ENCODE assay signal across 1 cellular context in the genomic region with DNA sequence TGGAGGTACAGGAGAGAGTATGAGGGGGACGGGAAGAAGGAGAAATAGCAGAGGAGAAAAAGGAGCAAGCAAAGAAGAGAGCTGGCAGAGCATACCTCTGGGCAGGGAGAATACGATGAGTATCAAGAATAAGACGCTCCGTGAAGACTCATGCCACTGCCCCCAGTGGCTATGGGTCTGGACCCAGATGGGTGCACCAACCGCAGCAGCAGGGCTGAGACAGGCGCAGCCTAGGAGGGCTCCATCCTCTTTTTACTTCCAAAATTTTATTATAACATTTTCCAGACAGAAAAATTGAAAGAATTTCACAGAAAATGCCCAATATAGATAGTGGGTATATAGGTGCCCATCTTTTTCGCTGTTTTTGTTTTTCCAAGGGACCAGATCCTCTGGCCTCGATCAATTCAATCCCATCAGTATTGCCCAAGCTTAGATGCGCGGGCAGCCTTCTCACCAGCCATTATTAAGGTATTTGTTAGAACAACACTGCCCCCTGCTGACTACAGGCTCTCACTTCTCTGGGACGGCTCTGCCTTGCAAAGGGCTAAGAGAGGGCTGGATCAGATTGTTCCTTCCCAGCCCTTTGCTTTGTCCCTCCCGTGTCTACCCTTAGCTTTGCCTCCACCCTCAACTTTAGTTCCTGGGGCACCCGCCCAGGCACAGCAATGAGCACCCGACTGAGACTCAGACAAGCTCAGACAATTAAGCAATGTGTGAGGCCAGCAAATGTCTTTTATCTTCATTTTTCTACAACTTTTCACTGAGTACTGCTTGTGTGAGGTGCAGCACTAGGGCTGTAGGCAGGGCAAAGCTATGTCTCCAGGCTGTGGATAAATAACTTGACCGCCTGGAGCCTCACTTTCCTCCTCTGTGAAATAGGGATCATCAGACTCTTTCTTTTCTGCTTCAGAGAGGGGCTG.
TF ChIP-seq lines count a peak whose summit lies in the region.

No MANE protein-coding gene starts in this region.

TF ChIP-seq in GM12878, 131 proteins besides CTCF, POLR2A, EP300 and RAD21 (continued from another document):
- TF ChIP-seq, protein P1, sequence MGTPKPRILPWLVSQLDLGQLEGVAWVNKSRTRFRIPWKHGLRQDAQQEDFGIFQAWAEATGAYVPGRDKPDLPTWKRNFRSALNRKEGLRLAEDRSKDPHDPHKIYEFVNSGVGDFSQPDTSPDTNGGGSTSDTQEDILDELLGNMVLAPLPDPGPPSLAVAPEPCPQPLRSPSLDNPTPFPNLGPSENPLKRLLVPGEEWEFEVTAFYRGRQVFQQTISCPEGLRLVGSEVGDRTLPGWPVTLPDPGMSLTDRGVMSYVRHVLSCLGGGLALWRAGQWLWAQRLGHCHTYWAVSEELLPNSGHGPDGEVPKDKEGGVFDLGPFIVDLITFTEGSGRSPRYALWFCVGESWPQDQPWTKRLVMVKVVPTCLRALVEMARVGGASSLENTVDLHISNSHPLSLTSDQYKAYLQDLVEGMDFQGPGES (IDR thresholded peaks at IDR 0.05), result no peak
- TF ChIP-seq, protein P2, sequence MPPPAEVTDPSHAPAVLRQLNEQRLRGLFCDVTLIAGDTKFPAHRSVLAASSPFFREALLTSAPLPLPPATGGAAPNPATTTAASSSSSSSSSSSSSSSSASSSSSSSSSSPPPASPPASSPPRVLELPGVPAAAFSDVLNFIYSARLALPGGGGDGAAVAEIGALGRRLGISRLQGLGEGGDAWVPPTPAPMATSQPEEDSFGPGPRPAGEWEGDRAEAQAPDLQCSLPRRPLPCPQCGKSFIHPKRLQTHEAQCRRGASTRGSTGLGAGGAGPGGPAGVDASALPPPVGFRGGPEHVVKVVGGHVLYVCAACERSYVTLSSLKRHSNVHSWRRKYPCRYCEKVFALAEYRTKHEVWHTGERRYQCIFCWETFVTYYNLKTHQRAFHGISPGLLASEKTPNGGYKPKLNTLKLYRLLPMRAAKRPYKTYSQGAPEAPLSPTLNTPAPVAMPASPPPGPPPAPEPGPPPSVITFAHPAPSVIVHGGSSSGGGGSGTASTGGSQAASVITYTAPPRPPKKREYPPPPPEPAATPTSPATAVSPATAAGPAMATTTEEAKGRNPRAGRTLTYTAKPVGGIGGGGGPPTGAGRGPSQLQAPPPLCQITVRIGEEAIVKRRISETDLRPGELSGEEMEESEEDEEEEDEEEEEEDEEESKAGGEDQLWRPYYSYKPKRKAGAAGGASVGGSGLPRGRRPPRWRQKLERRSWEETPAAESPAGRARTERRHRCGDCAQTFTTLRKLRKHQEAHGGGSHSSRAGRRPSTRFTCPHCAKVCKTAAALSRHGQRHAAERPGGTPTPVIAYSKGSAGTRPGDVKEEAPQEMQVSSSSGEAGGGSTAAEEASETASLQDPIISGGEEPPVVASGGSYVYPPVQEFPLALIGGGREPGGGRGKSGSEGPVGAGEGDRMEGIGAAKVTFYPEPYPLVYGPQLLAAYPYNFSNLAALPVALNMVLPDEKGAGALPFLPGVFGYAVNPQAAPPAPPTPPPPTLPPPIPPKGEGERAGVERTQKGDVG (CRISPR knock-in tag; IDR thresholded peaks at IDR 0.05), result no peak
- TF ChIP-seq ZNF217 (IDR thresholded peaks at IDR 0.05), result no peak
